Comparison of ENCODE assay signal across 9 cellular contexts in genomic region chr2:16656784-16657391, GRCh38. TPM values are rescaled to one million over a fixed set of nuclear protein-coding genes. Genes with fewer than 3 reads are reported as not detected.
DNase-seq lines count a peak whose midpoint lies in the region; ATAC-seq and TF ChIP-seq lines count a peak whose summit lies in the region.
"Had no signal": no experiment of that assay in that cellular context is flagged by ENCODE, and none has a peak within 500 bp of the region (broad histone marks: within the 10 kb centered on the region; RNA-seq: fewer than 3 reads in every experiment).

No MANE protein-coding gene starts in this region.

- H3K9me3 ChIP-seq in naive thymus-derived CD4-positive, alpha-beta T cell (ENCODE audit: control insufficient read depth in 2 of 3, low read length in 3 of 3) = no peaks in the 10 kb centered on the region
- no peaks in the 10 kb centered on the region for H3K9me3 ChIP-seq in WERI-Rb-1 (ENCODE audit: severe bottlenecking)

- TF ChIP-seq CTCF in activated B cell treated with CpG ODN at 0.5 μM for 24 hours (IDR thresholded peaks at IDR 0.05) = no peak
- TF ChIP-seq CTCF in WERI-Rb-1 (IDR thresholded peaks at IDR 0.05; ENCODE audit: low read depth, low read length) = no peak

- H3K27ac ChIP-seq in naive thymus-derived CD4-positive, alpha-beta T cell (ENCODE audit: low read depth, low read length) = no peak overlapping the region
- no peak overlapping the region for H3K27ac ChIP-seq in WERI-Rb-1
- H3K27ac ChIP-seq: KMS-11 had no signal

- no peak for DNase-seq in activated B cell treated with CpG ODN at 0.5 μM for 24 hours
- DNase-seq in naive thymus-derived CD4-positive, alpha-beta T cell = no peak
- no peak for DNase-seq in HuH-7 (ENCODE audit: low spot score)
- DNase-seq in WERI-Rb-1 = no peak
- no peak for DNase-seq in DMS79 (lab: John Stamatoyannopoulos, UW)
- no peak for DNase-seq in NCI-H82 (lab: John Stamatoyannopoulos, UW)

- ATAC-seq in GM19043 (IDR thresholded peaks at IDR 0.05; ENCODE audit: low read depth, unreplicated experiment) = peak; percentile 69
- peak; percentile 67 for ATAC-seq in HG03064 (IDR thresholded peaks at IDR 0.05; ENCODE audit: low read depth, unreplicated experiment)
- peak; percentile 59 for ATAC-seq in activated B cell treated with CpG ODN at 0.5 μM for 24 hours (ENCODE audit: low read depth)
- ATAC-seq in naive thymus-derived CD4-positive, alpha-beta T cell = peak; percentile 73

- H3K4me1 ChIP-seq in naive thymus-derived CD4-positive, alpha-beta T cell (ENCODE audit: control insufficient read depth in 2 of 2, insufficient read depth in 2 of 2, low read length in 2 of 2) = no peaks in the 10 kb centered on the region

- no peaks in the 10 kb centered on the region for H3K9me3 Mint-ChIP-seq in activated B cell treated with CpG ODN at 0.5 μM for 24 hours
- no peaks in the 10 kb centered on the region for H3K9me3 Mint-ChIP-seq in naive thymus-derived CD4-positive, alpha-beta T cell

- no peaks in the 10 kb centered on the region for H3K27me3 Mint-ChIP-seq in activated B cell treated with CpG ODN at 0.5 μM for 24 hours
- peaks cover 6 to 41% (median 14%) of the 10 kb centered on the region in 5 donors for H3K27me3 Mint-ChIP-seq in naive thymus-derived CD4-positive, alpha-beta T cell

- H3K4me3 Mint-ChIP-seq in activated B cell treated with CpG ODN at 0.5 μM for 24 hours = peak overlapping the region; percentile 77
- H3K4me3 Mint-ChIP-seq in naive thymus-derived CD4-positive, alpha-beta T cell = no peak overlapping the region

- no peaks in the 10 kb centered on the region for H3K27me3 ChIP-seq in naive thymus-derived CD4-positive, alpha-beta T cell (ENCODE audit: control insufficient read depth in 2 of 2, insufficient read depth in 2 of 2, low read length in 2 of 2)
- H3K27me3 ChIP-seq in WERI-Rb-1 (ENCODE audit: insufficient read depth, low read depth, severe bottlenecking) = no peaks in the 10 kb centered on the region

- peak overlapping the region; percentile 89 for H3K27ac Mint-ChIP-seq in activated B cell treated with CpG ODN at 0.5 μM for 24 hours
- H3K27ac Mint-ChIP-seq in naive thymus-derived CD4-positive, alpha-beta T cell = no peak overlapping the region

- no peak overlapping the region for H3K4me3 ChIP-seq in naive thymus-derived CD4-positive, alpha-beta T cell (ENCODE audit: low read length)
- no peak overlapping the region for H3K4me3 ChIP-seq in WERI-Rb-1 (ENCODE audit: low read depth, low read length)

- intact Hi-C loops in activated B cell treated with CpG ODN at 0.5 μM for 24 hours (cut with micrococcal nuclease) = loop anchor here (1.0 to 5.0 kb wide), 4 partner anchors 8 to 1155 kb away; partner anchors contain the start of genes GEN1 and SMC6
- intact Hi-C loops in naive thymus-derived CD4-positive, alpha-beta T cell (cut with micrococcal nuclease) = no loop called here

- peaks cover 51% of the 10 kb centered on the region for H3K36me3 Mint-ChIP-seq in activated B cell treated with CpG ODN at 0.5 μM for 24 hours (ENCODE audit: low read depth)
- H3K36me3 Mint-ChIP-seq in naive thymus-derived CD4-positive, alpha-beta T cell = no peaks in the 10 kb centered on the region

- H3K4me1 Mint-ChIP-seq in activated B cell treated with CpG ODN at 0.5 μM for 24 hours = peaks cover 99% of the 10 kb centered on the region
- peaks cover 0 to 23% (median 0%) of the 10 kb centered on the region in 7 donors for H3K4me1 Mint-ChIP-seq in naive thymus-derived CD4-positive, alpha-beta T cell

- CTCF ChIA-PET in activated B cell treated with CpG ODN at 0.5 μM for 24 hours (lab: Charles Lee) = interaction anchor here (0.7 to 2.7 kb wide), 7 partner anchors 20 to 100 kb away, joined by 3 to 12 read pairs (median 4); no protein-coding TSS in a partner anchor
- CTCF ChIA-PET in naive thymus-derived CD4-positive, alpha-beta T cell (lab: Charles Lee) = no interaction called here

- POLR2A ChIA-PET in activated B cell treated with CpG ODN at 0.5 μM for 24 hours (lab: Charles Lee) = interaction anchor here (0.7 to 8.7 kb wide), 10 partner anchors 8 to 1097 kb away, joined by 3 to 84 read pairs (median 4); partner anchors contain the start of genes CYRIA, GEN1 and SMC6
- POLR2A ChIA-PET in naive thymus-derived CD4-positive, alpha-beta T cell (lab: Charles Lee) = no interaction called here

- H3K36me3 ChIP-seq in naive thymus-derived CD4-positive, alpha-beta T cell (ENCODE audit: control insufficient read depth in 2 of 3, insufficient read depth in 3 of 3, low read length in 3 of 3) = no peaks in the 10 kb centered on the region
- H3K36me3 ChIP-seq in WERI-Rb-1 = no peaks in the 10 kb centered on the region

RNA-seq across cellular contexts. Expression of gene CYRIA, which starts 8.7 kb away (rescaled TPM):
- 72.7 and 76.1 TPM in 2 replicates for total RNA-seq in activated B cell treated with CpG ODN at 0.5 μM for 24 hours
- 10 to 100 TPM in 1 of 5 experiments, 1 to 10 TPM in 2, under 1 TPM in 2; 0.16 to 48.7 (median 1.1) TPM for total RNA-seq in naive thymus-derived CD4-positive, alpha-beta T cell
- 1 to 10 TPM in 1 of 2 donors, under 1 TPM in 1; 0.70 to 1.6 TPM for polyA plus RNA-seq in naive thymus-derived CD4-positive, alpha-beta T cell
